ENCODE assay signal across 10 cellular contexts in genomic region chr5:134127376-134127861, GRCh38. TPM values are rescaled to one million over a fixed set of nuclear protein-coding genes. Genes with fewer than 3 reads are reported as not detected.
A peak's percentile ranks its signal among the peaks of the same experiment; 100 is the strongest.
DNase-seq lines count a peak whose midpoint lies in the region; ATAC-seq and TF ChIP-seq lines count a peak whose summit lies in the region.
"Had no signal": no experiment of that assay in that cellular context is flagged by ENCODE, and none has a peak within 500 bp of the region (broad histone marks: within the 10 kb centered on the region; RNA-seq: fewer than 3 reads in every experiment).

No MANE protein-coding gene starts in this region.

- DNase-seq in EL (peak; percentile 40), activated gamma-delta T cell (lab: John Stamatoyannopoulos, UW) (peak; percentile 33), iris pigment epithelial cell (ENCODE audit: low read depth) (peak; percentile 40), Peyer's patch (no peak), lower leg skin (ENCODE audit: low spot score in 2 of 2) (no peak), NCI-H345 (lab: John Stamatoyannopoulos, UW) (no peak), epidermal melanocyte (ENCODE audit: insufficient read length, low spot score) (no peak)
- DNase-seq: NCI-H187 had no signal

- intact Hi-C loops in lower leg skin (cut with DNase I; ENCODE audit: low total_unique reads), result no loop called here

- H3K27ac ChIP-seq in Peyer's patch, result peak overlapping the region in 2 of 4 donors; percentile 30 to 83
- H3K27ac ChIP-seq: cardiac muscle cell had no signal

- TF ChIP-seq POLR2A in Peyer's patch (IDR thresholded peaks at IDR 0.05) (no peak), lower leg skin (IDR thresholded peaks at IDR 0.05) (no peak)

- TF ChIP-seq CTCF in Peyer's patch (IDR thresholded peaks at IDR 0.05), result no peak
- no peak for TF ChIP-seq CTCF in lower leg skin (IDR thresholded peaks at IDR 0.05)

- peak; percentile 61 for ATAC-seq in HG02610 (IDR thresholded peaks at IDR 0.05; ENCODE audit: unreplicated experiment)

- H3K4me1 ChIP-seq in Peyer's patch, result peaks cover 0 to 78% (median 43%) of the 10 kb centered on the region in 4 donors

- H3K4me3 ChIP-seq in Peyer's patch, result peak overlapping the region in 1 of 4 donors; percentile 12
- no peak overlapping the region for H3K4me3 ChIP-seq in lower leg skin (ENCODE audit: low read depth, poor library complexity, severe bottlenecking)
- H3K4me3 ChIP-seq: cardiac muscle cell had no signal

- H3K36me3 ChIP-seq in Peyer's patch, result peaks cover 0 to 11% (median 0%) of the 10 kb centered on the region in 3 donors
- H3K36me3 ChIP-seq: cardiac muscle cell had no signal

- no peaks in the 10 kb centered on the region for H3K27me3 ChIP-seq in Peyer's patch
- H3K27me3 ChIP-seq: cardiac muscle cell had no signal

- 69 to 74% methylated on average over 15 of the region's 15 CpGs for WGBS in lower leg skin, 2 donors

- H3K9me3 ChIP-seq in Peyer's patch, result no peaks in the 10 kb centered on the region

RNA-seq across cellular contexts. Expression of gene TCF7, which starts 12.9 kb away (rescaled TPM):
- total RNA-seq in Peyer's patch, result 10 to 100 TPM; 11.8 to 32.2 (median 22.0) TPM
- 1 to 10 TPM; 2.6 to 6.2 (median 5.1) TPM for total RNA-seq in lower leg skin

RNA-seq across cellular contexts. Expression of gene SKP1, which starts 49.3 kb away (rescaled TPM):
- total RNA-seq in Peyer's patch (100 to 1,000 TPM in 3 of 4 donors, 10 to 100 TPM in 1; 89.4 to 155 (median 129) TPM), lower leg skin (100 to 1,000 TPM; 229 to 275 (median 253) TPM)

Comparison
In these comparisons a context has a peak if more than half of its experiments do, and no peak if none do; other contexts are left out.
1. DNase-seq: peak in EL (single experiment), activated gamma-delta T cell (single experiment) and iris pigment epithelial cell (single experiment); none in Peyer's patch (0 of 3), lower leg skin (0 of 2), NCI-H345 (single experiment) and epidermal melanocyte (single experiment).